Comparison of ENCODE assay signal across 1 cellular context in the genomic region with DNA sequence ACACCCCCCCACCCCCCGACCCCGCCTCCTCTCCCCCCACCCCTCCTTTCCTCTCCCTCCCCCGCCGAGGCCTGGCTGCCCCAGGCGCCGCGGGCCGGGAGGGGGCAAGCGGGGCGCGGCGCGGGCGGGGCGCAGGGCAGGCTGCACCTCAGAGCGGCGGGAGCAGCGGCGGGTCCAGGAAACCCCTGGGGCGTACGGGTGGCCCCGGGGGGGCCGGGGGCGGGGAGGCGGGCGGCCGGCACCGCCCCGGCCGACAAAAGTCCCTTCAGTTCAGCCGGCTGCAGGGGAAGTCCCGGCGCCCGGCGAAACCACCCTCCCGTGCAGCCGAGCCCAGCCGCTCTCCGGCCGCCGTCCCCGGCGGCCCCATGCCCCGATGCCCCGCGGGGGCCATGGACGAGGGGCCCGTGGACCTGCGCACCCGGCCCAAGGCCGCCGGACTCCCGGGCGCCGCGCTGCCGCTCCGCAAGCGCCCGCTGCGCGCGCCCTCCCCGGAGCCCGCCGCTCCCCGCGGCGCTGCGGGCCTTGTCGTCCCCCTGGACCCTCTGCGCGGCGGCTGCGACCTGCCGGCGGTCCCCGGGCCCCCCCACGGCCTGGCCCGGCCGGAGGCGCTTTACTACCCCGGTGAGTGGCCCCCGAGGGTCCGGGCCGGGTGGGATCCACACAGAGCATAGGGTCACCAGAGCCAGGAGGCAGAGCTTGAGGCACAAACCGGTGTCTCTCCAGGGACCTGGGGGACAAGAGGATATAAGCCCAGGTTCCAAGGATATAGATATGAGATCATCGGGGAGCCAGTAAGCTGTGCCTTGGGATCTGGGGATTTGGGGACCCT.
TF ChIP-seq lines count a peak whose summit lies in the region.

A gene with protein sequence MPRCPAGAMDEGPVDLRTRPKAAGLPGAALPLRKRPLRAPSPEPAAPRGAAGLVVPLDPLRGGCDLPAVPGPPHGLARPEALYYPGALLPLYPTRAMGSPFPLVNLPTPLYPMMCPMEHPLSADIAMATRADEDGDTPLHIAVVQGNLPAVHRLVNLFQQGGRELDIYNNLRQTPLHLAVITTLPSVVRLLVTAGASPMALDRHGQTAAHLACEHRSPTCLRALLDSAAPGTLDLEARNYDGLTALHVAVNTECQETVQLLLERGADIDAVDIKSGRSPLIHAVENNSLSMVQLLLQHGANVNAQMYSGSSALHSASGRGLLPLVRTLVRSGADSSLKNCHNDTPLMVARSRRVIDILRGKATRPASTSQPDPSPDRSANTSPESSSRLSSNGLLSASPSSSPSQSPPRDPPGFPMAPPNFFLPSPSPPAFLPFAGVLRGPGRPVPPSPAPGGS (plus strand): TSS at position 283 of the 829 bp plus-strand sequence. CDS start 83 bp downstream, at position 366.

TF ChIP-seq in GM12878, 131 proteins besides CTCF, POLR2A, EP300 and RAD21 (continued from another document):
- TF ChIP-seq ZZZ3 (IDR thresholded peaks at IDR 0.05; ENCODE audit: control insufficient read depth, insufficient read length, low read depth) (no peak), ESRRA (IDR thresholded peaks at IDR 0.05; ENCODE audit: low read length) (no peak), HDGF (IDR thresholded peaks at IDR 0.05) (no peak), STAT3 (IDR thresholded peaks at IDR 0.05; ENCODE audit: low read depth, low read length) (no peak), BACH1 (IDR thresholded peaks at IDR 0.05; ENCODE audit: borderline replicate concordance) (peak; percentile 76), TCF7 (IDR thresholded peaks at IDR 0.05; ENCODE audit: borderline replicate concordance) (no peak), TAF1 (IDR thresholded peaks at IDR 0.05; ENCODE audit: borderline replicate concordance, low read depth, low read length) (peak; percentile 63; the same call in 1 of the 2 replicates), ZNF384 (IDR thresholded peaks at IDR 0.05; ENCODE audit: borderline replicate concordance, low read depth, low read length) (no peak), SMAD1 (IDR thresholded peaks at IDR 0.05; ENCODE audit: low read depth, partially characterized antibody) (no peak), CHD1 (IDR thresholded peaks at IDR 0.05; ENCODE audit: low read depth, low read length) (no peak), NFIC (IDR thresholded peaks at IDR 0.05; ENCODE audit: low read depth, low read length) (no peak), ETV6 (conservative IDR thresholded peaks at IDR 0.05 in 1 of 2, IDR thresholded peaks at IDR 0.05 in 1 of 2; ENCODE audit: borderline replicate concordance in 1 of 2, low read depth in 1 of 2) (no peak), SIX5 (IDR thresholded peaks at IDR 0.05; ENCODE audit: low read depth, low read length, severe bottlenecking) (no peak), RFX5 (IDR thresholded peaks at IDR 0.05; ENCODE audit: low read depth, low read length) (no peak), WRNIP1 (IDR thresholded peaks at IDR 0.05; ENCODE audit: borderline replicate concordance, low read depth, low read length) (no peak), SPI1 (IDR thresholded peaks at IDR 0.05; ENCODE audit: borderline replicate concordance, insufficient read depth, low read depth, low read length) (no peak), DPF2 (IDR thresholded peaks at IDR 0.05) (peak; percentile 78), JUNB (IDR thresholded peaks at IDR 0.05) (no peak), ZNF24 (IDR thresholded peaks at IDR 0.05) (no peak), ZNF274 (IDR thresholded peaks at IDR 0.05; ENCODE audit: insufficient read depth, insufficient read length) (no peak), NR2F1 (conservative IDR thresholded peaks at IDR 0.05) (peak; percentile 81), CBX3 (IDR thresholded peaks at IDR 0.05; ENCODE audit: borderline replicate concordance, low read depth) (no peak), ZNF622 (IDR thresholded peaks at IDR 0.05) (no peak)
- TF ChIP-seq, protein P1, sequence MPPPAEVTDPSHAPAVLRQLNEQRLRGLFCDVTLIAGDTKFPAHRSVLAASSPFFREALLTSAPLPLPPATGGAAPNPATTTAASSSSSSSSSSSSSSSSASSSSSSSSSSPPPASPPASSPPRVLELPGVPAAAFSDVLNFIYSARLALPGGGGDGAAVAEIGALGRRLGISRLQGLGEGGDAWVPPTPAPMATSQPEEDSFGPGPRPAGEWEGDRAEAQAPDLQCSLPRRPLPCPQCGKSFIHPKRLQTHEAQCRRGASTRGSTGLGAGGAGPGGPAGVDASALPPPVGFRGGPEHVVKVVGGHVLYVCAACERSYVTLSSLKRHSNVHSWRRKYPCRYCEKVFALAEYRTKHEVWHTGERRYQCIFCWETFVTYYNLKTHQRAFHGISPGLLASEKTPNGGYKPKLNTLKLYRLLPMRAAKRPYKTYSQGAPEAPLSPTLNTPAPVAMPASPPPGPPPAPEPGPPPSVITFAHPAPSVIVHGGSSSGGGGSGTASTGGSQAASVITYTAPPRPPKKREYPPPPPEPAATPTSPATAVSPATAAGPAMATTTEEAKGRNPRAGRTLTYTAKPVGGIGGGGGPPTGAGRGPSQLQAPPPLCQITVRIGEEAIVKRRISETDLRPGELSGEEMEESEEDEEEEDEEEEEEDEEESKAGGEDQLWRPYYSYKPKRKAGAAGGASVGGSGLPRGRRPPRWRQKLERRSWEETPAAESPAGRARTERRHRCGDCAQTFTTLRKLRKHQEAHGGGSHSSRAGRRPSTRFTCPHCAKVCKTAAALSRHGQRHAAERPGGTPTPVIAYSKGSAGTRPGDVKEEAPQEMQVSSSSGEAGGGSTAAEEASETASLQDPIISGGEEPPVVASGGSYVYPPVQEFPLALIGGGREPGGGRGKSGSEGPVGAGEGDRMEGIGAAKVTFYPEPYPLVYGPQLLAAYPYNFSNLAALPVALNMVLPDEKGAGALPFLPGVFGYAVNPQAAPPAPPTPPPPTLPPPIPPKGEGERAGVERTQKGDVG (CRISPR knock-in tag; IDR thresholded peaks at IDR 0.05) = no peak
- TF ChIP-seq, protein P2, sequence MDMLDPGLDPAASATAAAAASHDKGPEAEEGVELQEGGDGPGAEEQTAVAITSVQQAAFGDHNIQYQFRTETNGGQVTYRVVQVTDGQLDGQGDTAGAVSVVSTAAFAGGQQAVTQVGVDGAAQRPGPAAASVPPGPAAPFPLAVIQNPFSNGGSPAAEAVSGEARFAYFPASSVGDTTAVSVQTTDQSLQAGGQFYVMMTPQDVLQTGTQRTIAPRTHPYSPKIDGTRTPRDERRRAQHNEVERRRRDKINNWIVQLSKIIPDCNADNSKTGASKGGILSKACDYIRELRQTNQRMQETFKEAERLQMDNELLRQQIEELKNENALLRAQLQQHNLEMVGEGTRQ (IDR thresholded peaks at IDR 0.05; ENCODE audit: borderline replicate concordance, low read depth, low read length) = no peak
- TF ChIP-seq, protein P3, sequence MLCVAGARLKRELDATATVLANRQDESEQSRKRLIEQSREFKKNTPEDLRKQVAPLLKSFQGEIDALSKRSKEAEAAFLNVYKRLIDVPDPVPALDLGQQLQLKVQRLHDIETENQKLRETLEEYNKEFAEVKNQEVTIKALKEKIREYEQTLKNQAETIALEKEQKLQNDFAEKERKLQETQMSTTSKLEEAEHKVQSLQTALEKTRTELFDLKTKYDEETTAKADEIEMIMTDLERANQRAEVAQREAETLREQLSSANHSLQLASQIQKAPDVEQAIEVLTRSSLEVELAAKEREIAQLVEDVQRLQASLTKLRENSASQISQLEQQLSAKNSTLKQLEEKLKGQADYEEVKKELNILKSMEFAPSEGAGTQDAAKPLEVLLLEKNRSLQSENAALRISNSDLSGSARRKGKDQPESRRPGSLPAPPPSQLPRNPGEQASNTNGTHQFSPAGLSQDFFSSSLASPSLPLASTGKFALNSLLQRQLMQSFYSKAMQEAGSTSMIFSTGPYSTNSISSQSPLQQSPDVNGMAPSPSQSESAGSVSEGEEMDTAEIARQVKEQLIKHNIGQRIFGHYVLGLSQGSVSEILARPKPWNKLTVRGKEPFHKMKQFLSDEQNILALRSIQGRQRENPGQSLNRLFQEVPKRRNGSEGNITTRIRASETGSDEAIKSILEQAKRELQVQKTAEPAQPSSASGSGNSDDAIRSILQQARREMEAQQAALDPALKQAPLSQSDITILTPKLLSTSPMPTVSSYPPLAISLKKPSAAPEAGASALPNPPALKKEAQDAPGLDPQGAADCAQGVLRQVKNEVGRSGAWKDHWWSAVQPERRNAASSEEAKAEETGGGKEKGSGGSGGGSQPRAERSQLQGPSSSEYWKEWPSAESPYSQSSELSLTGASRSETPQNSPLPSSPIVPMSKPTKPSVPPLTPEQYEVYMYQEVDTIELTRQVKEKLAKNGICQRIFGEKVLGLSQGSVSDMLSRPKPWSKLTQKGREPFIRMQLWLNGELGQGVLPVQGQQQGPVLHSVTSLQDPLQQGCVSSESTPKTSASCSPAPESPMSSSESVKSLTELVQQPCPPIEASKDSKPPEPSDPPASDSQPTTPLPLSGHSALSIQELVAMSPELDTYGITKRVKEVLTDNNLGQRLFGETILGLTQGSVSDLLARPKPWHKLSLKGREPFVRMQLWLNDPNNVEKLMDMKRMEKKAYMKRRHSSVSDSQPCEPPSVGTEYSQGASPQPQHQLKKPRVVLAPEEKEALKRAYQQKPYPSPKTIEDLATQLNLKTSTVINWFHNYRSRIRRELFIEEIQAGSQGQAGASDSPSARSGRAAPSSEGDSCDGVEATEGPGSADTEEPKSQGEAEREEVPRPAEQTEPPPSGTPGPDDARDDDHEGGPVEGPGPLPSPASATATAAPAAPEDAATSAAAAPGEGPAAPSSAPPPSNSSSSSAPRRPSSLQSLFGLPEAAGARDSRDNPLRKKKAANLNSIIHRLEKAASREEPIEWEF (IDR thresholded peaks at IDR 0.05; ENCODE audit: insufficient replicate concordance, low read depth, low read length) = no peak
- TF ChIP-seq, protein P4, sequence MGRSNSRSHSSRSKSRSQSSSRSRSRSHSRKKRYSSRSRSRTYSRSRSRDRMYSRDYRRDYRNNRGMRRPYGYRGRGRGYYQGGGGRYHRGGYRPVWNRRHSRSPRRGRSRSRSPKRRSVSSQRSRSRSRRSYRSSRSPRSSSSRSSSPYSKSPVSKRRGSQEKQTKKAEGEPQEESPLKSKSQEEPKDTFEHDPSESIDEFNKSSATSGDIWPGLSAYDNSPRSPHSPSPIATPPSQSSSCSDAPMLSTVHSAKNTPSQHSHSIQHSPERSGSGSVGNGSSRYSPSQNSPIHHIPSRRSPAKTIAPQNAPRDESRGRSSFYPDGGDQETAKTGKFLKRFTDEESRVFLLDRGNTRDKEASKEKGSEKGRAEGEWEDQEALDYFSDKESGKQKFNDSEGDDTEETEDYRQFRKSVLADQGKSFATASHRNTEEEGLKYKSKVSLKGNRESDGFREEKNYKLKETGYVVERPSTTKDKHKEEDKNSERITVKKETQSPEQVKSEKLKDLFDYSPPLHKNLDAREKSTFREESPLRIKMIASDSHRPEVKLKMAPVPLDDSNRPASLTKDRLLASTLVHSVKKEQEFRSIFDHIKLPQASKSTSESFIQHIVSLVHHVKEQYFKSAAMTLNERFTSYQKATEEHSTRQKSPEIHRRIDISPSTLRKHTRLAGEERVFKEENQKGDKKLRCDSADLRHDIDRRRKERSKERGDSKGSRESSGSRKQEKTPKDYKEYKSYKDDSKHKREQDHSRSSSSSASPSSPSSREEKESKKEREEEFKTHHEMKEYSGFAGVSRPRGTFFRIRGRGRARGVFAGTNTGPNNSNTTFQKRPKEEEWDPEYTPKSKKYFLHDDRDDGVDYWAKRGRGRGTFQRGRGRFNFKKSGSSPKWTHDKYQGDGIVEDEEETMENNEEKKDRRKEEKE (IDR thresholded peaks at IDR 0.05) = no peak
- TF ChIP-seq, protein P5, sequence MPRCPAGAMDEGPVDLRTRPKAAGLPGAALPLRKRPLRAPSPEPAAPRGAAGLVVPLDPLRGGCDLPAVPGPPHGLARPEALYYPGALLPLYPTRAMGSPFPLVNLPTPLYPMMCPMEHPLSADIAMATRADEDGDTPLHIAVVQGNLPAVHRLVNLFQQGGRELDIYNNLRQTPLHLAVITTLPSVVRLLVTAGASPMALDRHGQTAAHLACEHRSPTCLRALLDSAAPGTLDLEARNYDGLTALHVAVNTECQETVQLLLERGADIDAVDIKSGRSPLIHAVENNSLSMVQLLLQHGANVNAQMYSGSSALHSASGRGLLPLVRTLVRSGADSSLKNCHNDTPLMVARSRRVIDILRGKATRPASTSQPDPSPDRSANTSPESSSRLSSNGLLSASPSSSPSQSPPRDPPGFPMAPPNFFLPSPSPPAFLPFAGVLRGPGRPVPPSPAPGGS (IDR thresholded peaks at IDR 0.05; ENCODE audit: borderline replicate concordance, insufficient read depth, low read depth, low read length, poor library complexity, severe bottlenecking) = peak; percentile 80
- TF ChIP-seq, protein P6, sequence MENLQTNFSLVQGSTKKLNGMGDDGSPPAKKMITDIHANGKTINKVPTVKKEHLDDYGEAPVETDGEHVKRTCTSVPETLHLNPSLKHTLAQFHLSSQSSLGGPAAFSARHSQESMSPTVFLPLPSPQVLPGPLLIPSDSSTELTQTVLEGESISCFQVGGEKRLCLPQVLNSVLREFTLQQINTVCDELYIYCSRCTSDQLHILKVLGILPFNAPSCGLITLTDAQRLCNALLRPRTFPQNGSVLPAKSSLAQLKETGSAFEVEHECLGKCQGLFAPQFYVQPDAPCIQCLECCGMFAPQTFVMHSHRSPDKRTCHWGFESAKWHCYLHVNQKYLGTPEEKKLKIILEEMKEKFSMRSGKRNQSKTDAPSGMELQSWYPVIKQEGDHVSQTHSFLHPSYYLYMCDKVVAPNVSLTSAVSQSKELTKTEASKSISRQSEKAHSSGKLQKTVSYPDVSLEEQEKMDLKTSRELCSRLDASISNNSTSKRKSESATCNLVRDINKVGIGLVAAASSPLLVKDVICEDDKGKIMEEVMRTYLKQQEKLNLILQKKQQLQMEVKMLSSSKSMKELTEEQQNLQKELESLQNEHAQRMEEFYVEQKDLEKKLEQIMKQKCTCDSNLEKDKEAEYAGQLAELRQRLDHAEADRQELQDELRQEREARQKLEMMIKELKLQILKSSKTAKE (IDR thresholded peaks at IDR 0.05; ENCODE audit: low read depth, poor library complexity, severe bottlenecking) = no peak
